Comparison of ENCODE assay signal across 16 cellular contexts in genomic region chr10:33212061-33212748, GRCh38.
DNase-seq lines count a peak whose midpoint lies in the region; ATAC-seq and TF ChIP-seq lines count a peak whose summit lies in the region.
"Had no signal": no experiment of that assay in that cellular context is flagged by ENCODE, and none has a peak within 500 bp of the region (broad histone marks: within the 10 kb centered on the region; RNA-seq: fewer than 3 reads in every experiment).

No MANE protein-coding gene starts in this region.

- no peak overlapping the region for H4K5ac ChIP-seq in mesendoderm (ENCODE audit: low read length)

- H3K4me3 Mint-ChIP-seq in CD8-positive, alpha-beta T cell, result no peak overlapping the region
- H3K4me3 Mint-ChIP-seq: activated B cell treated with CpG ODN at 0.5 μM for 24 hours; activated naive CD8-positive, alpha-beta T cell treated with anti-CD3 and anti-CD28 coated beads for 36 hours had no signal

- H3K9ac ChIP-seq in SK-N-SH (no peak overlapping the region; the same call in 1 of the 2 replicates), mesendoderm (ENCODE audit: low read length) (no peak overlapping the region)

- H4K20me1 ChIP-seq in SK-N-SH (ENCODE audit: insufficient read depth), result no peaks in the 10 kb centered on the region

- H3K4me2 ChIP-seq in SK-N-SH (peak overlapping the region; percentile 6; the same call in 1 of the 2 replicates), mesendoderm (ENCODE audit: low read length) (no peak overlapping the region)

- DNase-seq in SK-N-SH (no peak), choroid plexus epithelial cell (ENCODE audit: low read depth) (peak; percentile 70), mesendoderm (no peak), tibial artery (no peak), HK-2 (ENCODE audit: unreplicated experiment) (no peak), SW 1271 (lab: John Stamatoyannopoulos, UW) (no peak)
- no peak for DNase-seq in CD8-positive, alpha-beta T cell
- DNase-seq: activated B cell treated with CpG ODN at 0.5 μM for 24 hours; activated CD8-positive, alpha-beta memory T cell treated with anti-CD3 and anti-CD28 coated beads, Interleukin-2, amount 50 U/mL, for 48 hours; activated naive CD8-positive, alpha-beta T cell treated with anti-CD3 and anti-CD28 coated beads for 36 hours; COR-L47; dermis blood vessel endothelial cell; naive B cell; NCI-H2081 treated with DMSO at 0.1 percent for 48 hours; NK-92 treated with Interleukin-12 subunit alpha and Interleukin-12 subunit beta, amount 100 ng/mL, for 24 hours had no signal

- H2BK5ac ChIP-seq in mesendoderm (ENCODE audit: low read length), result no peak overlapping the region

- H2AK5ac ChIP-seq in mesendoderm (ENCODE audit: low read length), result no peak overlapping the region

- H3K27me3 Mint-ChIP-seq in CD8-positive, alpha-beta T cell (ENCODE audit: low read depth), result no peaks in the 10 kb centered on the region
- H3K27me3 Mint-ChIP-seq: activated naive CD8-positive, alpha-beta T cell treated with anti-CD3 and anti-CD28 coated beads for 36 hours; naive B cell had no signal

- H3K4me3 ChIP-seq in SK-N-SH (ENCODE audit: low read depth in 2 of 2, low read length in 1 of 2), result no peak overlapping the region
- no peak overlapping the region for H3K4me3 ChIP-seq in choroid plexus epithelial cell (ENCODE audit: low read depth, low read length)
- H3K4me3 ChIP-seq in mesendoderm (ENCODE audit: low read length), result no peak overlapping the region
- H3K4me3 ChIP-seq in tibial artery, result no peak overlapping the region
- no peak overlapping the region for H3K4me3 ChIP-seq in CD8-positive, alpha-beta T cell (ENCODE audit: low read depth, low read length)

- H3K4ac ChIP-seq in mesendoderm (ENCODE audit: low read depth, low read length), result no peak overlapping the region

- H3K79me2 ChIP-seq in SK-N-SH (ENCODE audit: insufficient read depth) (peaks cover 29% of the 10 kb centered on the region), mesendoderm (ENCODE audit: control insufficient read depth, insufficient read depth, low read length) (no peaks in the 10 kb centered on the region)

- peaks cover 20% of the 10 kb centered on the region for H3F3A ChIP-seq in SK-N-SH (replicated peaks; ENCODE audit: insufficient read depth)

- TF ChIP-seq EP300 in SK-N-SH (IDR thresholded peaks at IDR 0.05; ENCODE audit: borderline replicate concordance in 1 of 2, low read depth in 1 of 2, low read length in 1 of 2), result no peak

- no peaks in the 10 kb centered on the region for H3K79me1 ChIP-seq in mesendoderm (ENCODE audit: low read length)

- peaks cover 21 to 84% of the 10 kb centered on the region in 2 experiments for H3K36me3 ChIP-seq in SK-N-SH (replicated peaks in 1 of 2; ENCODE audit: control insufficient read depth in 1 of 2, insufficient read depth in 2 of 2, low read length in 1 of 2)
- H3K36me3 ChIP-seq in mesendoderm (ENCODE audit: control insufficient read depth, insufficient read depth, low read length), result no peaks in the 10 kb centered on the region
- H3K36me3 ChIP-seq in tibial artery, result peaks cover 0 to 20% (median 13%) of the 10 kb centered on the region in 3 donors
- no peaks in the 10 kb centered on the region for H3K36me3 ChIP-seq in CD8-positive, alpha-beta T cell (ENCODE audit: insufficient read depth, low read length)

- H2AFZ ChIP-seq in SK-N-SH (ENCODE audit: low read depth), result no peak overlapping the region

- H3K9me3 Mint-ChIP-seq in CD8-positive, alpha-beta T cell, result no peaks in the 10 kb centered on the region
- H3K9me3 Mint-ChIP-seq: activated B cell treated with CpG ODN at 0.5 μM for 24 hours; activated naive CD8-positive, alpha-beta T cell treated with anti-CD3 and anti-CD28 coated beads for 36 hours; naive B cell had no signal

- H3K4me1 ChIP-seq in SK-N-SH (ENCODE audit: control insufficient read depth in 1 of 2, insufficient read depth in 2 of 2, low read depth in 1 of 2, low read length in 1 of 2) (peaks cover 11 to 39% of the 10 kb centered on the region in 2 experiments; a peak in 3 of 4 replicates), mesendoderm (ENCODE audit: control insufficient read depth, low read depth, low read length) (peaks cover 4% of the 10 kb centered on the region), tibial artery (peaks cover 0 to 47% (median 29%) of the 10 kb centered on the region in 4 donors)
- H3K4me1 ChIP-seq in CD8-positive, alpha-beta T cell (ENCODE audit: insufficient read depth, low read length), result no peaks in the 10 kb centered on the region

- no peak for TF ChIP-seq RAD21 in SK-N-SH (IDR thresholded peaks at IDR 0.05; ENCODE audit: low read length)

- intact Hi-C loops in tibial artery (cut with DNase I; ENCODE audit: low total_unique reads), result no loop called here
- intact Hi-C loops in CD8-positive, alpha-beta T cell (cut with DNase I, micrococcal nuclease), result loop anchor here in 1 of 2 experiments (10.0 kb wide), 1 partner anchor 53 kb away; no protein-coding TSS in a partner anchor

- H3K18ac ChIP-seq in mesendoderm (ENCODE audit: low read length), result peak overlapping the region; percentile 18

- TF ChIP-seq CTCF in SK-N-SH (IDR thresholded peaks at IDR 0.05) (no peak), choroid plexus epithelial cell (conservative IDR thresholded peaks at IDR 0.05; ENCODE audit: low read depth, low read length) (no peak), tibial artery (IDR thresholded peaks at IDR 0.05) (no peak)
- no peak for TF ChIP-seq CTCF in CD8-positive, alpha-beta T cell (IDR thresholded peaks at IDR 0.05)

- H3K9me2 ChIP-seq in SK-N-SH, result no peaks in the 10 kb centered on the region

- ATAC-seq in SK-N-SH treated with all-trans-retinoic acid at 6 μM for 48 hours, result no peak
- ATAC-seq in CD8-positive, alpha-beta T cell, result no peak

- H3K27ac ChIP-seq in SK-N-SH (ENCODE audit: low read depth in 2 of 2, low read length in 1 of 2), result peak overlapping the region in 1 of 2 experiments; percentile 88; a peak in 3 of 4 replicates
- no peak overlapping the region for H3K27ac ChIP-seq in mesendoderm (ENCODE audit: low read depth, low read length)
- H3K27ac ChIP-seq in tibial artery, result peak overlapping the region; percentile 68 to 79
- no peak overlapping the region for H3K27ac ChIP-seq in CD8-positive, alpha-beta T cell (ENCODE audit: low read depth, low read length)

- 84% methylated on average over 4 of the region's 4 CpGs for WGBS in SK-N-SH (ENCODE audit: low lambda C conversion rate)
- WGBS in mesendoderm (ENCODE audit: extremely low coverage, insufficient coverage, low lambda C conversion rate), result no CpG with 5 or more reads among the region's 4 CpGs

- no peaks in the 10 kb centered on the region for H3K9me3 ChIP-seq in SK-N-SH
- no peaks in the 10 kb centered on the region for H3K9me3 ChIP-seq in tibial artery
- H3K9me3 ChIP-seq in CD8-positive, alpha-beta T cell (ENCODE audit: low read length), result no peaks in the 10 kb centered on the region

- no peak overlapping the region for H4K8ac ChIP-seq in mesendoderm (ENCODE audit: low read depth, low read length)

- H3K4me1 Mint-ChIP-seq in CD8-positive, alpha-beta T cell (ENCODE audit: low read depth), result peaks cover 12% of the 10 kb centered on the region

- H3K56ac ChIP-seq in mesendoderm (ENCODE audit: low read length), result no peak overlapping the region

- H3K27me3 ChIP-seq in SK-N-SH (ENCODE audit: insufficient read depth) (no peaks in the 10 kb centered on the region), mesendoderm (ENCODE audit: insufficient read depth, low read length, poor library complexity) (no peaks in the 10 kb centered on the region), tibial artery (no peaks in the 10 kb centered on the region)
- H3K27me3 ChIP-seq in CD8-positive, alpha-beta T cell (ENCODE audit: insufficient read depth, low read length), result no peaks in the 10 kb centered on the region

- POLR2A ChIA-PET in SK-N-SH (lab: Yijun Ruan, JAX), result interaction anchor here (0.6 kb wide), 1 partner anchor 879 kb away, joined by 3 read pairs; no protein-coding TSS in a partner anchor
- POLR2A ChIA-PET in CD8-positive, alpha-beta T cell (lab: Charles Lee), result no interaction called here

- H3K27ac Mint-ChIP-seq in CD8-positive, alpha-beta T cell, result no peak overlapping the region
- H3K27ac Mint-ChIP-seq: activated B cell treated with CpG ODN at 0.5 μM for 24 hours; activated naive CD8-positive, alpha-beta T cell treated with anti-CD3 and anti-CD28 coated beads for 36 hours had no signal

- H3K36me3 Mint-ChIP-seq in CD8-positive, alpha-beta T cell, result no peaks in the 10 kb centered on the region
- H3K36me3 Mint-ChIP-seq: naive B cell had no signal

- CTCF ChIA-PET in SK-N-SH (lab: Yijun Ruan, JAX), result interaction anchor here (1.2 kb wide), 1 partner anchor 19 kb away, joined by 5 read pairs; no protein-coding TSS in a partner anchor
- CTCF ChIA-PET in CD8-positive, alpha-beta T cell (lab: Charles Lee), result interaction anchor here (0.6 to 1.7 kb wide), 2 partner anchors 8 to 19 kb away, joined by 5 to 7 read pairs; no protein-coding TSS in a partner anchor

- no peak overlapping the region for H2BK15ac ChIP-seq in mesendoderm (replicated peaks; ENCODE audit: low read depth)

- no peak overlapping the region for H2BK120ac ChIP-seq in mesendoderm (ENCODE audit: low read depth, low read length)

- H3K23ac ChIP-seq in mesendoderm (ENCODE audit: low read length), result no peak overlapping the region

TF ChIP-seq in SK-N-SH, 30 proteins besides CTCF, POLR2A, EP300 and RAD21:
- TF ChIP-seq RFX5 (IDR thresholded peaks at IDR 0.05; ENCODE audit: low read length) (no peak), EZH2phosphoT487 (IDR thresholded peaks at IDR 0.05; ENCODE audit: borderline replicate concordance, low read depth) (no peak), FOXJ3 (CRISPR knock-in tag; IDR thresholded peaks at IDR 0.05) (no peak)
TF ChIP-seq in SK-N-SH: peak in this region for 0.

TF ChIP-seq in SK-N-SH treated with all-trans-retinoic acid at 6 μM for 48 hours, 23 proteins besides CTCF, POLR2A, EP300 and RAD21 (continues in another document):
- TF ChIP-seq POU6F1 (CRISPR knock-in tag; IDR thresholded peaks at IDR 0.05; ENCODE audit: borderline replicate concordance, low read depth) (no peak), ZNF565 (CRISPR knock-in tag; conservative IDR thresholded peaks at IDR 0.05; ENCODE audit: low read depth) (no peak), SNAI2 (CRISPR knock-in tag; IDR thresholded peaks at IDR 0.05) (no peak)

Comparison
In these comparisons a context has a peak if more than half of its experiments do, and no peak if none do; other contexts are left out.
1. H3K27ac ChIP-seq: peak in tibial artery (2 of 2); none in mesendoderm (single experiment) and CD8-positive, alpha-beta T cell (single experiment).